ENCODE assay signal across 20 cellular contexts in the genomic region with DNA sequence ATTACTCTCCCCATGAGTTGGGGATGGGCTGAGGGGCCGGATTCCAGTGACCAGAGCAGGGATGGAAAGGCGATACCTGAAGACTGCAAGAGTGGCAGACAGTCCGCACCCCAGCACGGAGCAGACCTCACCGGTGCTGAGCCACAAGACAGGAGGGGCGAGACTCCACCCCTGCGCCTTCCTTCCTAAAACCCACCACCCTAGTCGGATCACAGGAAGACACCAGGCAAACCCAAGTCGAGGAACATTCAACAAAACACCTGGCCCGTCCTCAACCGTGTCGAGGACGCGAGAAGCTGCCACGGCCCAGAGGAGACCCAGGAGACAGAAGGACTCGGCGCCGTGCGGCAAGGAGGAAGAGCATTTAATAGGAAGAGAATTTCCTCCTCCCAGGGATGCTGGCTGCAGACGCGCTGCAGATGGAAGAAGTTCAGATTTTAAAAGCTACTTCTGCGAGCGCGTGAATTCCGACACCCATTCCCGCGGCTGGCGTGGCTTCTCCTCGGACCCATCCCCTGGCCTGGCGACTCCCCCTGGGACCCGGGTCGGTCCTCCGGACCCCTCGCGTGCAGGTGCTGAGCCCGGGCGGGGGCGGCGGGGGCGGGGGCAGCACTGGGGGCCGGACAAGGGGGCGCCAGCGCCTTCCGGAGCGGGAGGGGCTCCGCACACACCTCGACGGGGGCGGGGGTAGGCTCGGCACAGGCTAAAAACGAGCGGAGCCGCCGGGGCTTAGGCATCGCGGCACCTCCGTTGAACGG. TPM values are rescaled to one million over a fixed set of nuclear protein-coding genes. Genes with fewer than 3 reads are reported as not detected.
DNase-seq lines count a peak whose midpoint lies in the region; ATAC-seq and TF ChIP-seq lines count a peak whose summit lies in the region.
"Had no signal": no experiment of that assay in that cellular context is flagged by ENCODE, and none has a peak within 500 bp of the region (broad histone marks: within the 10 kb centered on the region; RNA-seq: fewer than 3 reads in every experiment).

No MANE protein-coding gene starts in this region.

- CTCF ChIA-PET in activated B cell treated with CpG ODN at 0.5 μM for 24 hours (lab: Charles Lee): interaction anchor here (0.7 kb wide), 1 partner anchor 86 kb away, joined by 3 read pairs; no protein-coding TSS in a partner anchor

- ATAC-seq in activated T-cell treated with anti-CD3 and anti-CD28 coated beads, Interleukin-2, amount 50 U/mL, for 72 hours (replicated peaks in 1 of 2): no peak
- no peak for ATAC-seq in activated B cell treated with CpG ODN at 0.5 μM for 24 hours (ENCODE audit: low read depth)
- ATAC-seq in stimulated activated naive B cell treated with anti-CD40 and anti-IgM and Interleukin-4, amounts not matched to agents 10 μg/mL and 1 μg/mL and 100 μg/mL, for 72 hours (replicated peaks): no peak
- no peak for ATAC-seq in GM21360 (IDR thresholded peaks at IDR 0.05; ENCODE audit: unreplicated experiment)
- ATAC-seq: activated naive CD4-positive, alpha-beta T cell treated with anti-CD3 and anti-CD28 coated beads, Interleukin-2, amount 50 U/mL, for 72 hours had no signal

- peaks cover 19% of the 10 kb centered on the region for H3K4me1 Mint-ChIP-seq in activated T-cell treated with anti-CD3 and anti-CD28 coated beads, Interleukin-2, amount 50 U/mL, for 72 hours (ENCODE audit: low read depth)
- peaks cover 25% of the 10 kb centered on the region for H3K4me1 Mint-ChIP-seq in activated B cell treated with CpG ODN at 0.5 μM for 24 hours
- H3K4me1 Mint-ChIP-seq in stimulated activated naive B cell treated with anti-CD40 and anti-IgM and Interleukin-4, amounts not matched to agents 10 μg/mL and 1 μg/mL and 100 μg/mL, for 72 hours: peaks cover 26 to 36% of the 10 kb centered on the region in 2 donors

- H3K27me3 Mint-ChIP-seq in activated T-cell treated with anti-CD3 and anti-CD28 coated beads, Interleukin-2, amount 50 U/mL, for 72 hours (ENCODE audit: low read depth): peaks cover 65% of the 10 kb centered on the region
- peaks cover 40% of the 10 kb centered on the region for H3K27me3 Mint-ChIP-seq in activated B cell treated with CpG ODN at 0.5 μM for 24 hours
- peaks cover 50 to 83% of the 10 kb centered on the region in 2 donors for H3K27me3 Mint-ChIP-seq in stimulated activated naive B cell treated with anti-CD40 and anti-IgM and Interleukin-4, amounts not matched to agents 10 μg/mL and 1 μg/mL and 100 μg/mL, for 72 hours

- POLR2A ChIA-PET in activated B cell treated with CpG ODN at 0.5 μM for 24 hours (lab: Charles Lee): no interaction called here

- H3K27ac Mint-ChIP-seq in activated T-cell treated with anti-CD3 and anti-CD28 coated beads, Interleukin-2, amount 50 U/mL, for 72 hours: no peak overlapping the region
- H3K27ac Mint-ChIP-seq in activated B cell treated with CpG ODN at 0.5 μM for 24 hours: no peak overlapping the region
- peak overlapping the region; percentile 89 for H3K27ac Mint-ChIP-seq in stimulated activated naive B cell treated with anti-CD40 and anti-IgM and Interleukin-4, amounts not matched to agents 10 μg/mL and 1 μg/mL and 100 μg/mL, for 72 hours

- TF ChIP-seq CTCF in activated B cell treated with CpG ODN at 0.5 μM for 24 hours (IDR thresholded peaks at IDR 0.05): no peak

- peak overlapping the region; percentile 34 to 40 for H3K4me3 Mint-ChIP-seq in activated T-cell treated with anti-CD3 and anti-CD28 coated beads, Interleukin-2, amount 50 U/mL, for 72 hours
- peak overlapping the region; percentile 64 for H3K4me3 Mint-ChIP-seq in activated B cell treated with CpG ODN at 0.5 μM for 24 hours
- peak overlapping the region; percentile 48 to 82 for H3K4me3 Mint-ChIP-seq in stimulated activated naive B cell treated with anti-CD40 and anti-IgM and Interleukin-4, amounts not matched to agents 10 μg/mL and 1 μg/mL and 100 μg/mL, for 72 hours

- H3K4me3 ChIP-seq in iPS-11a (ENCODE audit: low read depth, low read length): peak overlapping the region; percentile 30
- H3K4me3 ChIP-seq: PC-9, SK-N-MC, smooth muscle cell had no signal

- H3K36me3 Mint-ChIP-seq in activated T-cell treated with anti-CD3 and anti-CD28 coated beads, Interleukin-2, amount 50 U/mL, for 72 hours (ENCODE audit: insufficient read depth in 2 of 2): peaks cover 0 to 4% of the 10 kb centered on the region in 2 donors
- no peaks in the 10 kb centered on the region for H3K36me3 Mint-ChIP-seq in activated B cell treated with CpG ODN at 0.5 μM for 24 hours (ENCODE audit: low read depth)
- peaks cover 1 to 3% of the 10 kb centered on the region in 2 donors for H3K36me3 Mint-ChIP-seq in stimulated activated naive B cell treated with anti-CD40 and anti-IgM and Interleukin-4, amounts not matched to agents 10 μg/mL and 1 μg/mL and 100 μg/mL, for 72 hours

- intact Hi-C loops in activated B cell treated with CpG ODN at 0.5 μM for 24 hours (cut with micrococcal nuclease): no loop called here

- no peaks in the 10 kb centered on the region for H3K9me3 Mint-ChIP-seq in activated T-cell treated with anti-CD3 and anti-CD28 coated beads, Interleukin-2, amount 50 U/mL, for 72 hours
- no peaks in the 10 kb centered on the region for H3K9me3 Mint-ChIP-seq in activated B cell treated with CpG ODN at 0.5 μM for 24 hours
- no peaks in the 10 kb centered on the region for H3K9me3 Mint-ChIP-seq in stimulated activated naive B cell treated with anti-CD40 and anti-IgM and Interleukin-4, amounts not matched to agents 10 μg/mL and 1 μg/mL and 100 μg/mL, for 72 hours
- H3K9me3 Mint-ChIP-seq: activated naive CD4-positive, alpha-beta T cell treated with anti-CD3 and anti-CD28 coated beads, Interleukin-2, amount 50 U/mL, for 72 hours had no signal

- no peak for DNase-seq in activated T-cell treated with anti-CD3 and anti-CD28 coated beads, Interleukin-2, amount 50 U/mL, for 72 hours
- DNase-seq in activated T-cell treated with anti-CD3 and anti-CD28 coated beads for 4 hours (no peak), activated B cell treated with CpG ODN at 0.5 μM for 24 hours (no peak), HCEC 1CT (no peak)
- no peak for DNase-seq in stimulated activated naive B cell treated with anti-CD40 and anti-IgM and Interleukin-4, amounts not matched to agents 10 μg/mL and 1 μg/mL and 100 μg/mL, for 72 hours
- DNase-seq in stimulated activated CD4-positive, alpha-beta T cell treated with anti-CD3 and anti-CD28 coated beads, Interleukin-12 subunit alpha, Interleukin-12 subunit beta, amount 100 ng/mL, for 4 hours: no peak
- DNase-seq: ACHN, Calu3, MM.1S, NCI-H2029, PC-9 had no signal

RNA-seq across cellular contexts. Expression of a gene that starts 0.6 kb away (rescaled TPM):
- under 1 TPM in 1 of 2 donors, not detected in 1; 0.21 TPM for total RNA-seq in activated T-cell treated with anti-CD3 and anti-CD28 coated beads, Interleukin-2, amount 50 U/mL, for 72 hours
- not detected in 2 replicates for total RNA-seq in activated B cell treated with CpG ODN at 0.5 μM for 24 hours
- total RNA-seq: activated naive CD4-positive, alpha-beta T cell treated with anti-CD3 and anti-CD28 coated beads, Interleukin-2, amount 50 U/mL, for 72 hours; Calu3; cerebellum; glomerular endothelial cell; HT-29; PC-9; smooth muscle cell; subcutaneous adipose tissue had no signal

RNA-seq across cellular contexts. Expression of a gene that starts 8.2 kb away (rescaled TPM):
- under 1 TPM in 1 of 2 donors, not detected in 1; 0.21 TPM for total RNA-seq in activated T-cell treated with anti-CD3 and anti-CD28 coated beads, Interleukin-2, amount 50 U/mL, for 72 hours
- total RNA-seq in activated B cell treated with CpG ODN at 0.5 μM for 24 hours: 0.13 TPM in 1 of 2 replicates, not detected in the other
- total RNA-seq: activated naive CD4-positive, alpha-beta T cell treated with anti-CD3 and anti-CD28 coated beads, Interleukin-2, amount 50 U/mL, for 72 hours; Calu3; glomerular endothelial cell; HT-29; PC-9; smooth muscle cell had no signal

RNA-seq across cellular contexts. Expression of a gene that starts 47.2 kb away (rescaled TPM):
- total RNA-seq in activated T-cell treated with anti-CD3 and anti-CD28 coated beads, Interleukin-2, amount 50 U/mL, for 72 hours: 100 to 1,000 TPM; 156 to 218 TPM
- total RNA-seq in activated B cell treated with CpG ODN at 0.5 μM for 24 hours: 137 and 152 TPM in 2 replicates
